In genomic region chr17:64540118-64540776, GRCh38 we compare ENCODE assay signal across 17 cellular contexts. TPM values are rescaled to one million over a fixed set of nuclear protein-coding genes. Genes with fewer than 3 reads are reported as not detected.
A peak's percentile ranks its signal among the peaks of the same experiment; 100 is the strongest.
DNase-seq lines count a peak whose midpoint lies in the region; ATAC-seq, FAIRE-seq and TF ChIP-seq lines count a peak whose summit lies in the region.
"Had no signal": no experiment of that assay in that cellular context is flagged by ENCODE, and none has a peak within 500 bp of the region (broad histone marks: within the 10 kb centered on the region; RNA-seq: fewer than 3 reads in every experiment).

No MANE protein-coding gene starts in this region.

- H3K79me2 ChIP-seq in HepG2 (ENCODE audit: insufficient read depth, low read length), result no peaks in the 10 kb centered on the region

- peak in 1 of 2 experiments; percentile 40; a peak in 2 of 4 replicates for TF ChIP-seq POLR2A in HepG2 (IDR thresholded peaks at IDR 0.05; ENCODE audit: insufficient read depth in 1 of 2, low read depth in 2 of 2, low read length in 2 of 2)
- no peak for TF ChIP-seq POLR2A in right lobe of liver (IDR thresholded peaks at IDR 0.05)

- intact Hi-C loops in HepG2 (cut with micrococcal nuclease; ENCODE audit: unreplicated experiment), result no loop called here
- intact Hi-C loops in right lobe of liver (cut with DNase I), result no loop called here
- intact Hi-C loops in sciatic nerve (cut with DNase I), result no loop called here

- peaks cover 28% of the 10 kb centered on the region for H3K36me3 Mint-ChIP-seq in WTC11

- in situ Hi-C loops in HepG2 (cut with HindIII; ENCODE audit: extremely low pct_ligation_motif_present, low pct_unique_long_range_greater_than_20kb), result loop anchor here (25.0 kb wide), 1 partner anchor 97 kb away; no protein-coding TSS in a partner anchor

- TF ChIP-seq CTCF in HepG2 (CRISPR knock-in tag; IDR thresholded peaks at IDR 0.05) (no peak), right lobe of liver (IDR thresholded peaks at IDR 0.05) (no peak), WTC11 (IDR thresholded peaks at IDR 0.05) (no peak)

- no peak for TF ChIP-seq RAD21 in HepG2 (CRISPR knock-in tag; IDR thresholded peaks at IDR 0.05)

- H3K4me1 ChIP-seq in HepG2 (ENCODE audit: insufficient read depth, low read length) (peaks cover 4% of the 10 kb centered on the region; the same call in 1 of the 2 replicates), right lobe of liver (no peaks in the 10 kb centered on the region)

- POLR2A ChIA-PET in HepG2 (lab: Yijun Ruan, JAX) (interaction anchor here (0.8 kb wide), 1 partner anchor 34 kb away, joined by 4 read pairs; the partner anchor contains the start of genes CEP95 and DDX5), WTC11 (lab: Charles Lee) (no interaction called here)

- no TSS peak for BruUV-seq in HepG2 (replicated peaks; lab: Mats Ljungman, UMichigan)

- no peak overlapping the region for H3K27ac ChIP-seq in HepG2 (ENCODE audit: extremely low read length, insufficient read depth, low read length)
- no peak overlapping the region for H3K27ac ChIP-seq in right lobe of liver
- peak overlapping the region; percentile 5 for H3K27ac ChIP-seq in epithelial cell of prostate
- no peak overlapping the region for H3K27ac ChIP-seq in substantia nigra (ENCODE audit: low read depth, low read length, poor library complexity, severe bottlenecking)

- H3K4me1 Mint-ChIP-seq in WTC11, result no peaks in the 10 kb centered on the region

- DNase-seq in HepG2 (ENCODE audit: low spot score) (peak; percentile 12), right lobe of liver (no peak), WTC11 (ENCODE audit: low spot score) (no peak), epithelial cell of prostate (ENCODE audit: low read depth, low spot score) (no peak), HTR-8/SVneo (ENCODE audit: insufficient read length, low spot score) (no peak), substantia nigra (lab: John Stamatoyannopoulos, UW) (no peak), sciatic nerve (ENCODE audit: low spot score) (no peak), GDM1 (lab: John Stamatoyannopoulos, UW) (no peak)
- DNase-seq: Calu3, Karpas-422, NCI-H1417, NCI-H1930, NCI-H2171, RPMI8226 had no signal

- H4K20me1 ChIP-seq in HepG2 (ENCODE audit: insufficient read depth, low read length), result no peaks in the 10 kb centered on the region; the same call in 1 of the 2 replicates

- no peaks in the 10 kb centered on the region for H3K9me3 Mint-ChIP-seq in WTC11
- H3K9me3 Mint-ChIP-seq: GM23338 had no signal

- no peak overlapping the region for H2AFZ ChIP-seq in HepG2 (ENCODE audit: low read length)
- H2AFZ ChIP-seq: GM23338 had no signal

- H3K36me3 ChIP-seq in HepG2 (replicated peaks in 1 of 2; ENCODE audit: control insufficient read depth in 1 of 2, insufficient read depth in 2 of 2, low read length in 2 of 2) (peaks cover 5 to 23% of the 10 kb centered on the region in 2 experiments; a peak in 4 of 5 replicates), right lobe of liver (peaks cover 0 to 29% (median 17%) of the 10 kb centered on the region in 4 donors)

- no peak for TF ChIP-seq EP300 in HepG2 (IDR thresholded peaks at IDR 0.05; ENCODE audit: low read depth in 2 of 2, low read length in 2 of 2)
- no peak for TF ChIP-seq EP300 in HepG2 (CRISPR knock-in tag; IDR thresholded peaks at IDR 0.05; ENCODE audit: borderline replicate concordance)

- H3K4me3 ChIP-seq in HepG2 (replicated peaks in 1 of 3; ENCODE audit: insufficient read depth in 1 of 3, low read depth in 2 of 3, low read length in 3 of 3) (no peak overlapping the region), right lobe of liver (no peak overlapping the region)
- H3K4me3 ChIP-seq: GM23338 had no signal

- no peaks in the 10 kb centered on the region for H3K9me3 ChIP-seq in HepG2 (ENCODE audit: low read length)
- H3K9me3 ChIP-seq in right lobe of liver, result no peaks in the 10 kb centered on the region

- CTCF ChIA-PET in HepG2 (lab: Yijun Ruan, JAX; ENCODE audit: low intra/inter-chr PET ratio, low total read pairs), result no interaction called here
- CTCF ChIA-PET in WTC11 (lab: Charles Lee), result interaction anchor here (1.0 to 1.6 kb wide), 2 partner anchors 121 to 233 kb away, joined by 3 to 5 read pairs; no protein-coding TSS in a partner anchor

- H3K27me3 ChIP-seq in HepG2 (ENCODE audit: control insufficient read depth in 1 of 2, insufficient read depth in 2 of 2, low read length in 2 of 2) (no peaks in the 10 kb centered on the region), right lobe of liver (no peaks in the 10 kb centered on the region)

- WGBS in HepG2 (ENCODE audit: low lambda C conversion rate), result 98% methylated on average over 4 of the region's 5 CpGs
- WGBS in right lobe of liver (ENCODE audit: insufficient coverage, low coverage, low lambda C conversion rate, missing lambda C conversion rate), result 96% methylated on average over 5 of the region's 5 CpGs

- FAIRE-seq in HepG2 (lab: Jason Lieb, UNC) (no peak), HTR-8/SVneo (lab: Jason Lieb, UNC) (no peak)
- FAIRE-seq: GM12892, GM19239 had no signal

- peak; percentile 47 for ATAC-seq in HepG2
- ATAC-seq in right lobe of liver, result no peak
- no peak for ATAC-seq in WTC11
- no peak for ATAC-seq in sciatic nerve
- ATAC-seq: GM23338 had no signal

- H3K4me3 Mint-ChIP-seq in WTC11, result no peak overlapping the region
- H3K4me3 Mint-ChIP-seq: GM23338 had no signal

- no peak overlapping the region for H3K4me2 ChIP-seq in HepG2 (ENCODE audit: low read depth, low read length)
- H3K4me2 ChIP-seq: GM23338 had no signal

- no peaks in the 10 kb centered on the region for H3K27me3 Mint-ChIP-seq in WTC11 (ENCODE audit: low read depth)

- H3K9ac ChIP-seq in HepG2 (ENCODE audit: insufficient read depth, low read depth, low read length), result no peak overlapping the region

- no peak overlapping the region for H3K27ac Mint-ChIP-seq in WTC11
- H3K27ac Mint-ChIP-seq: GM23338 had no signal

RNA-seq across cellular contexts. Expression of gene CEP95, which starts 33.5 kb away (rescaled TPM):
- total RNA-seq in HepG2 (2016; rRNA removed; fragmentation: Illumina TruSeq; extraction: Trizol) (31.9 and 68.8 TPM in 2 replicates), right lobe of liver (10 to 100 TPM; 11.0 to 27.6 (median 14.0) TPM), WTC11 (2021) (59.8 to 63.8 TPM (median 59.9 TPM) in 3 replicates), sciatic nerve (72.0 TPM)
- 28.2 and 32.1 TPM in 2 replicates for total RNA-seq in HepG2 (2016; cell fraction: cytosol; rRNA removed; fragmentation: Illumina TruSeq; extraction: Trizol; ENCODE audit: low read depth)
- total RNA-seq in HepG2 (2016; cell fraction: insoluble cytoplasmic fraction; rRNA removed; fragmentation: Illumina TruSeq; extraction: Trizol), result 34.8 and 63.6 TPM in 2 replicates
- total RNA-seq in HepG2 (2016; cell fraction: membrane; rRNA removed; fragmentation: Illumina TruSeq; extraction: Trizol), result 29.6 and 34.9 TPM in 2 replicates
- 128 and 149 TPM in 2 replicates for total RNA-seq in HepG2 (2016; cell fraction: nucleus; rRNA removed; fragmentation: Illumina TruSeq; extraction: Trizol)
- 58.6 and 65.9 TPM in 2 replicates for polyA plus RNA-seq in HepG2 (2011; rRNA removed)
- 11.6 and 14.3 TPM in 2 replicates for polyA plus RNA-seq in HepG2 (2011; cell fraction: cytosol; rRNA removed)
- 128 and 136 TPM in 2 replicates for polyA plus RNA-seq in HepG2 (2011; cell fraction: nucleus; rRNA removed)
- 42.4 and 43.9 TPM in 2 replicates for polyA plus RNA-seq in HepG2 (2012)
- 9.9 and 10.0 TPM in 2 replicates for polyA plus RNA-seq in HepG2 (2016; cell fraction: cytosol; fragmentation: Illumina TruSeq; extraction: Trizol; ENCODE audit: low read depth)
- 31.3 and 31.7 TPM in 2 replicates for polyA plus RNA-seq in HepG2 (2016; cell fraction: insoluble cytoplasmic fraction; fragmentation: Illumina TruSeq; extraction: Trizol; ENCODE audit: low read depth)
- polyA plus RNA-seq in HepG2 (2016; cell fraction: membrane; fragmentation: Illumina TruSeq; extraction: Trizol; ENCODE audit: low read depth), result 16.6 and 17.0 TPM in 2 replicates
- polyA plus RNA-seq in HepG2 (2016; cell fraction: nucleus; fragmentation: Illumina TruSeq; extraction: Trizol; ENCODE audit: insufficient read depth, low read depth), result 274 and 290 TPM in 2 replicates
- 37.3 and 40.5 TPM in 2 replicates for polyA minus RNA-seq in HepG2 (2011; rRNA and poly(A)+ RNA removed; ENCODE audit: low replicate concordance)
- 13.0 and 13.9 TPM in 2 replicates for polyA minus RNA-seq in HepG2 (2011; cell fraction: cytosol; rRNA and poly(A)+ RNA removed)
- 201 and 240 TPM in 2 replicates for polyA minus RNA-seq in HepG2 (2011; cell fraction: nucleus; rRNA and poly(A)+ RNA removed)

RNA-seq across cellular contexts. Expression of gene DDX5, which starts 34.2 kb away (rescaled TPM):
- total RNA-seq in HepG2 (2016; rRNA removed; fragmentation: Illumina TruSeq; extraction: Trizol) (503 and 539 TPM in 2 replicates), right lobe of liver (100 to 1,000 TPM; 218 to 431 (median 344) TPM), WTC11 (2021) (543 to 612 TPM (median 563 TPM) in 3 replicates), sciatic nerve (667 TPM)
- total RNA-seq in HepG2 (2016; cell fraction: cytosol; rRNA removed; fragmentation: Illumina TruSeq; extraction: Trizol; ENCODE audit: low read depth), result 84.1 and 89.7 TPM in 2 replicates
- total RNA-seq in HepG2 (2016; cell fraction: insoluble cytoplasmic fraction; rRNA removed; fragmentation: Illumina TruSeq; extraction: Trizol), result 489 and 528 TPM in 2 replicates
- total RNA-seq in HepG2 (2016; cell fraction: membrane; rRNA removed; fragmentation: Illumina TruSeq; extraction: Trizol), result 116 and 157 TPM in 2 replicates
- 878 and 919 TPM in 2 replicates for total RNA-seq in HepG2 (2016; cell fraction: nucleus; rRNA removed; fragmentation: Illumina TruSeq; extraction: Trizol)
- 622 and 684 TPM in 2 replicates for polyA plus RNA-seq in HepG2 (2011; rRNA removed)
- 569 and 613 TPM in 2 replicates for polyA plus RNA-seq in HepG2 (2011; cell fraction: cytosol; rRNA removed)
- polyA plus RNA-seq in HepG2 (2011; cell fraction: nucleus; rRNA removed), result 1,237 and 1,431 TPM in 2 replicates
- polyA plus RNA-seq in HepG2 (2012), result 388 and 421 TPM in 2 replicates
- 39.4 and 49.0 TPM in 2 replicates for polyA plus RNA-seq in HepG2 (2016; cell fraction: cytosol; fragmentation: Illumina TruSeq; extraction: Trizol; ENCODE audit: low read depth)
- 620 and 627 TPM in 2 replicates for polyA plus RNA-seq in HepG2 (2016; cell fraction: insoluble cytoplasmic fraction; fragmentation: Illumina TruSeq; extraction: Trizol; ENCODE audit: low read depth)
- polyA plus RNA-seq in HepG2 (2016; cell fraction: membrane; fragmentation: Illumina TruSeq; extraction: Trizol; ENCODE audit: low read depth), result 60.1 and 80.5 TPM in 2 replicates
- polyA plus RNA-seq in HepG2 (2016; cell fraction: nucleus; fragmentation: Illumina TruSeq; extraction: Trizol; ENCODE audit: insufficient read depth, low read depth), result 1,021 and 1,036 TPM in 2 replicates
- polyA minus RNA-seq in HepG2 (2011; rRNA and poly(A)+ RNA removed; ENCODE audit: low replicate concordance), result 1,158 and 1,526 TPM in 2 replicates
- polyA minus RNA-seq in HepG2 (2011; cell fraction: cytosol; rRNA and poly(A)+ RNA removed), result 501 and 518 TPM in 2 replicates
- 2,012 and 2,066 TPM in 2 replicates for polyA minus RNA-seq in HepG2 (2011; cell fraction: nucleus; rRNA and poly(A)+ RNA removed)

RNA-seq across cellular contexts. Expression of gene POLG2, which starts 43.4 kb away (rescaled TPM):
- total RNA-seq in HepG2 (2016; rRNA removed; fragmentation: Illumina TruSeq; extraction: Trizol) (16.2 and 25.5 TPM in 2 replicates), right lobe of liver (1 to 10 TPM; 2.9 to 9.2 (median 5.5) TPM), WTC11 (2021) (38.5 to 44.3 TPM (median 42.7 TPM) in 3 replicates), sciatic nerve (19.4 TPM)
- total RNA-seq in HepG2 (2016; cell fraction: cytosol; rRNA removed; fragmentation: Illumina TruSeq; extraction: Trizol; ENCODE audit: low read depth), result 6.2 and 6.5 TPM in 2 replicates
- total RNA-seq in HepG2 (2016; cell fraction: insoluble cytoplasmic fraction; rRNA removed; fragmentation: Illumina TruSeq; extraction: Trizol), result 17.1 and 25.1 TPM in 2 replicates
- total RNA-seq in HepG2 (2016; cell fraction: membrane; rRNA removed; fragmentation: Illumina TruSeq; extraction: Trizol), result 4.8 and 7.5 TPM in 2 replicates
- total RNA-seq in HepG2 (2016; cell fraction: nucleus; rRNA removed; fragmentation: Illumina TruSeq; extraction: Trizol), result 40.2 and 43.9 TPM in 2 replicates
- polyA plus RNA-seq in HepG2 (2011; rRNA removed), result 19.6 and 21.1 TPM in 2 replicates
- polyA plus RNA-seq in HepG2 (2011; cell fraction: cytosol; rRNA removed), result 7.1 and 7.7 TPM in 2 replicates
- 33.9 and 48.5 TPM in 2 replicates for polyA plus RNA-seq in HepG2 (2011; cell fraction: nucleus; rRNA removed)
- polyA plus RNA-seq in HepG2 (2012), result 20.6 and 26.0 TPM in 2 replicates
- polyA plus RNA-seq in HepG2 (2016; cell fraction: cytosol; fragmentation: Illumina TruSeq; extraction: Trizol; ENCODE audit: low read depth), result 1.7 and 1.9 TPM in 2 replicates
- polyA plus RNA-seq in HepG2 (2016; cell fraction: insoluble cytoplasmic fraction; fragmentation: Illumina TruSeq; extraction: Trizol; ENCODE audit: low read depth), result 15.7 and 18.4 TPM in 2 replicates
- polyA plus RNA-seq in HepG2 (2016; cell fraction: membrane; fragmentation: Illumina TruSeq; extraction: Trizol; ENCODE audit: low read depth), result 2.1 and 3.4 TPM in 2 replicates
- polyA plus RNA-seq in HepG2 (2016; cell fraction: nucleus; fragmentation: Illumina TruSeq; extraction: Trizol; ENCODE audit: insufficient read depth, low read depth), result 81.7 and 89.2 TPM in 2 replicates
- polyA minus RNA-seq in HepG2 (2011; rRNA and poly(A)+ RNA removed; ENCODE audit: low replicate concordance), result 8.5 and 12.3 TPM in 2 replicates
- 3.9 and 5.4 TPM in 2 replicates for polyA minus RNA-seq in HepG2 (2011; cell fraction: cytosol; rRNA and poly(A)+ RNA removed)
- polyA minus RNA-seq in HepG2 (2011; cell fraction: nucleus; rRNA and poly(A)+ RNA removed), result 61.8 and 78.0 TPM in 2 replicates

Comparison
In these comparisons a context has a peak if more than half of its experiments do, and no peak if none do; other contexts are left out.
1. Of the 50 proteins assayed by ChIP-seq in both HepG2 and WTC11: peak only in HepG2: none; only in WTC11: none; in both: ZNF121; in neither: 49.